Comparison of ENCODE assay signal across 15 cellular contexts in genomic region chr16:87542531-87543102, GRCh38. TPM values are rescaled to one million over a fixed set of nuclear protein-coding genes. Genes with fewer than 3 reads are reported as not detected.
"Had no signal": no experiment of that assay in that cellular context is flagged by ENCODE, and none has a peak within 500 bp of the region (broad histone marks: within the 10 kb centered on the region; RNA-seq: fewer than 3 reads in every experiment).

No MANE protein-coding gene starts in this region.

- DNase-seq: activated CD4-positive, alpha-beta memory T cell treated with anti-CD3 and anti-CD28 coated beads, Interleukin-2, amount 10 ng/mL, durations not matched to agents 7 days and 5 days; activated CD4-positive, alpha-beta T cell treated with anti-CD3 and anti-CD28 coated beads for 1 hour; activated gamma-delta T cell treated with Interleukin-2 at 50 U/mL for 16 hours; activated naive CD8-positive, alpha-beta T cell treated with anti-CD3 and anti-CD28 coated beads for 36 hours; activated T-cell treated with anti-CD3 and anti-CD28 coated beads, Interleukin-2, amount 50 U/mL, for 48 hours; esophagus squamous epithelium; foreskin fibroblast; head of caudate nucleus; naive thymus-derived CD4-positive, alpha-beta T cell; nucleus accumbens; spleen; stimulated activated CD4-positive, alpha-beta T cell treated with anti-CD3 and anti-CD28 coated beads, Interleukin-1b, Interleukin-23, amount 100 ng/mL, for 48 hours had no signal

- H3K27me3 ChIP-seq: cardiac muscle cell, right atrium auricular region had no signal

- H3K4me3 ChIP-seq: cardiac muscle cell, right atrium auricular region, spleen had no signal

- FAIRE-seq: colon had no signal

- H3K36me3 ChIP-seq: cardiac muscle cell, esophagus squamous epithelium, right atrium auricular region, spleen had no signal

- H3K27ac ChIP-seq: cardiac muscle cell, spleen had no signal

RNA-seq across cellular contexts. Expression of gene JPH3, which starts 59.7 kb away (rescaled TPM):
- polyA plus RNA-seq: naive thymus-derived CD4-positive, alpha-beta T cell had no signal
